Comparison of ENCODE assay signal across 1 cellular context in genomic region chr19:57903298-57904174, GRCh38.
TF ChIP-seq lines count a peak whose summit lies in the region.

No MANE protein-coding gene starts in this region.

TF ChIP-seq in GM23338, 12 proteins besides CTCF, POLR2A, EP300 and RAD21 (continued from another document):
- no peak for TF ChIP-seq ZNF462 (CRISPR knock-in tag; IDR thresholded peaks at IDR 0.05)
- TF ChIP-seq EZH2 (IDR thresholded peaks at IDR 0.05; ENCODE audit: low read depth, unreplicated experiment), result no peak
- no peak for TF ChIP-seq CREB1 (CRISPR knock-in tag; IDR thresholded peaks at IDR 0.05; ENCODE audit: low read depth)
- TF ChIP-seq NANOG (IDR thresholded peaks at IDR 0.05; ENCODE audit: borderline replicate concordance), result no peak
- no peak for TF ChIP-seq STAT1 (IDR thresholded peaks at IDR 0.05; ENCODE audit: unreplicated experiment)
